In genomic region chr15:92955706-92956105, GRCh38 we compare ENCODE assay signal across 16 cellular contexts.
"Had no signal": no experiment of that assay in that cellular context is flagged by ENCODE, and none has a peak within 500 bp of the region (broad histone marks: within the 10 kb centered on the region; RNA-seq: fewer than 3 reads in every experiment).

No MANE protein-coding gene starts in this region.

- H3K4me3 Mint-ChIP-seq: nephron; stimulated activated naive CD8-positive, alpha-beta T cell treated with anti-CD3 and anti-CD28 coated beads, Interleukin-15, Interleukin-2, amounts not matched to agents 100 ng/mL and 50 ng/mL, for 24 hours; T-helper 2 cell treated with Interferon-gamma antibody and Interleukin-4, amounts not matched to agents 5 μg/mL and 100 μg/mL, for 36 hours had no signal

- DNase-seq: activated CD4-positive, alpha-beta T cell treated with anti-CD3 and anti-CD28 coated beads for 1 hour; activated effector memory CD4-positive, alpha-beta T cell treated with anti-CD3 and anti-CD28 coated beads, Interleukin-2, amount 50 U/mL, for 16 hours; adrenal gland; body of pancreas; dermis blood vessel endothelial cell; left colon; mucosa of descending colon; psoas muscle; stimulated activated CD4-positive, alpha-beta T cell treated with anti-CD3 and anti-CD28 coated beads, Interleukin-12 subunit alpha, Interleukin-12 subunit beta, amount 100 ng/mL, for 4 hours; testis had no signal

- H3K27me3 Mint-ChIP-seq: stimulated activated naive CD8-positive, alpha-beta T cell treated with anti-CD3 and anti-CD28 coated beads, Interleukin-15, Interleukin-2, amounts not matched to agents 100 ng/mL and 50 ng/mL, for 24 hours had no signal

- H3K27ac Mint-ChIP-seq: nephron; stimulated activated naive CD8-positive, alpha-beta T cell treated with anti-CD3 and anti-CD28 coated beads, Interleukin-15, Interleukin-2, amounts not matched to agents 100 ng/mL and 50 ng/mL, for 24 hours; T-helper 2 cell treated with Interferon-gamma antibody and Interleukin-4, amounts not matched to agents 5 μg/mL and 100 μg/mL, for 36 hours had no signal

- H3K27ac ChIP-seq: adrenal gland, body of pancreas, psoas muscle, testis had no signal

- H3K9me3 ChIP-seq: adrenal gland, body of pancreas, mucosa of descending colon, psoas muscle, testis had no signal

- H3K9me3 Mint-ChIP-seq: nephron; stimulated activated naive CD8-positive, alpha-beta T cell treated with anti-CD3 and anti-CD28 coated beads, Interleukin-15, Interleukin-2, amounts not matched to agents 100 ng/mL and 50 ng/mL, for 24 hours had no signal

- H3K27me3 ChIP-seq: adrenal gland, body of pancreas, testis had no signal

- ATAC-seq: body of pancreas, esophagus mucosa, left colon, mucosa of descending colon, psoas muscle, sciatic nerve had no signal

- H3K4me3 ChIP-seq: adrenal gland, body of pancreas, lung, mucosa of descending colon, psoas muscle, testis had no signal
